Comparison of ENCODE assay signal across 2 cellular contexts in the genomic region with DNA sequence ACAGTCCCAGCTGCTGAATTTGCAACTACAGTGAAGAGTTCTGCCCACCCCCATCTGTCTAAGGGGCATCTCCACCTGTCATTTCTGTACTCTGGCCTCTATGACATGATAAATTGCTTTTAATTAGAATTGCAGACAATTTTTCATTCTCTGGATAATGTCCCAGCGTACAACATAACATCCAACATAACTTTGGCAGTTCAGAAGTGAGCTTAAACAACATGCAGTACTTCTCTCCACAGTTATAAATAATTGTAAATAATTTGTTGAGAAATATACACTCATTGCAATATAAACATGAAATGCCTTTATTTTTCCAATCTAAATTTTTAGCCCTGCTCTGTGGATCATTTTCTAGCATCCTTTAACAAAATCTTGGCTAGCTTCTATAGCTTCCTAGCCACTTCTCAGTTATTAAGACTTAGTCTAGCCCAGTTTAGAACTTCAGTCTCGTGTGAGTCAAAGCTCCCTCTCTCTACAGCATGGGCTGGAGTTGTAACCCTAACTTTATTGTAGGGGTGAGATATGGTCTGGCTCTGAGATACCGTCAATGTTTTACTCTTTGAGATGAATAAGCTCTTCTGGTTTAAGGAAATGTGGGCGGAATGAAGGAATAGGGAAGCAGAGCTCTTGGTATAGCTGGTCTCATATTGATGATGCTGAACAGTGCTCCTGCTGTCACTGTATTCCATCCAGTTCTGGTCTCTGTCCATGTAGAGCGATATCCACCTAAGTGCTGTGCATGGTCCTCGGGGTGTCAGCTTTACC.
TF ChIP-seq lines count a peak whose summit lies in the region.

No MANE protein-coding gene starts in this region.

TF ChIP-seq in IMR-90, 13 proteins besides CTCF, POLR2A, EP300 and RAD21:
- no peak for TF ChIP-seq CEBPB (IDR thresholded peaks at IDR 0.05; ENCODE audit: low read depth, low read length)
- no peak for TF ChIP-seq FOS (IDR thresholded peaks at IDR 0.05; ENCODE audit: low read depth, low read length)
- TF ChIP-seq, protein P1, sequence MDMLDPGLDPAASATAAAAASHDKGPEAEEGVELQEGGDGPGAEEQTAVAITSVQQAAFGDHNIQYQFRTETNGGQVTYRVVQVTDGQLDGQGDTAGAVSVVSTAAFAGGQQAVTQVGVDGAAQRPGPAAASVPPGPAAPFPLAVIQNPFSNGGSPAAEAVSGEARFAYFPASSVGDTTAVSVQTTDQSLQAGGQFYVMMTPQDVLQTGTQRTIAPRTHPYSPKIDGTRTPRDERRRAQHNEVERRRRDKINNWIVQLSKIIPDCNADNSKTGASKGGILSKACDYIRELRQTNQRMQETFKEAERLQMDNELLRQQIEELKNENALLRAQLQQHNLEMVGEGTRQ (IDR thresholded peaks at IDR 0.05; ENCODE audit: low read depth, low read length) = no peak
- TF ChIP-seq RCOR1 (IDR thresholded peaks at IDR 0.05; ENCODE audit: insufficient replicate concordance, low read length) = no peak
- TF ChIP-seq MAFK (IDR thresholded peaks at IDR 0.05; ENCODE audit: low read depth, low read length) = no peak
- no peak for TF ChIP-seq CHD1 (IDR thresholded peaks at IDR 0.05; ENCODE audit: low read depth, low read length)
- no peak for TF ChIP-seq BHLHE40 (IDR thresholded peaks at IDR 0.05; ENCODE audit: low read depth, low read length)
- TF ChIP-seq, protein P2, sequence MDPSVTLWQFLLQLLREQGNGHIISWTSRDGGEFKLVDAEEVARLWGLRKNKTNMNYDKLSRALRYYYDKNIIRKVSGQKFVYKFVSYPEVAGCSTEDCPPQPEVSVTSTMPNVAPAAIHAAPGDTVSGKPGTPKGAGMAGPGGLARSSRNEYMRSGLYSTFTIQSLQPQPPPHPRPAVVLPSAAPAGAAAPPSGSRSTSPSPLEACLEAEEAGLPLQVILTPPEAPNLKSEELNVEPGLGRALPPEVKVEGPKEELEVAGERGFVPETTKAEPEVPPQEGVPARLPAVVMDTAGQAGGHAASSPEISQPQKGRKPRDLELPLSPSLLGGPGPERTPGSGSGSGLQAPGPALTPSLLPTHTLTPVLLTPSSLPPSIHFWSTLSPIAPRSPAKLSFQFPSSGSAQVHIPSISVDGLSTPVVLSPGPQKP (IDR thresholded peaks at IDR 0.05; ENCODE audit: borderline replicate concordance, low read depth, low read length) = no peak
- no peak for TF ChIP-seq MAZ (IDR thresholded peaks at IDR 0.05; ENCODE audit: borderline replicate concordance, low read depth, low read length)
- no peak for TF ChIP-seq RFX5 (IDR thresholded peaks at IDR 0.05; ENCODE audit: low read depth, low read length)
- no peak for TF ChIP-seq NFE2L2 (IDR thresholded peaks at IDR 0.05; ENCODE audit: low read depth, low read length)
- no peak for TF ChIP-seq MXI1 (IDR thresholded peaks at IDR 0.05; ENCODE audit: borderline replicate concordance, low read depth, low read length)
- no peak for TF ChIP-seq SMC3 (IDR thresholded peaks at IDR 0.05; ENCODE audit: low read depth, low read length)

TF ChIP-seq in H1, 55 proteins besides CTCF, POLR2A, EP300 and RAD21:
- TF ChIP-seq FOSL1 (IDR thresholded peaks at IDR 0.05; ENCODE audit: insufficient read depth, low read depth, low read length) (no peak), BRCA1 (IDR thresholded peaks at IDR 0.05; ENCODE audit: low read depth, low read length) (no peak), RFX5 (IDR thresholded peaks at IDR 0.05; ENCODE audit: borderline replicate concordance, low read depth, low read length) (no peak), RBBP5 (IDR thresholded peaks at IDR 0.05; ENCODE audit: borderline replicate concordance, low read depth, low read length) (no peak), SP1 (IDR thresholded peaks at IDR 0.05; ENCODE audit: low read depth, low read length) (no peak), E2F6 (IDR thresholded peaks at IDR 0.05) (no peak), JUND (IDR thresholded peaks at IDR 0.05; ENCODE audit: low read length) (no peak), CTBP2 (IDR thresholded peaks at IDR 0.05; ENCODE audit: borderline replicate concordance, insufficient read depth, insufficient read length, low read length) (no peak), RNF2 (IDR thresholded peaks at IDR 0.05; ENCODE audit: borderline replicate concordance, low read depth, low read length, missing control alignments, poor library complexity, severe bottlenecking) (no peak), GABPA (IDR thresholded peaks at IDR 0.05; ENCODE audit: borderline replicate concordance, insufficient read depth, low read length) (no peak), SAP30 (IDR thresholded peaks at IDR 0.05; ENCODE audit: insufficient read depth, insufficient replicate concordance, low read length) (no peak), CREB1 (IDR thresholded peaks at IDR 0.05) (no peak), SRF (IDR thresholded peaks at IDR 0.05; ENCODE audit: low read depth, low read length) (no peak), ZNF274 (IDR thresholded peaks at IDR 0.05; ENCODE audit: borderline replicate concordance, extremely low read depth, low read length) (no peak), CHD1 (IDR thresholded peaks at IDR 0.05; ENCODE audit: low read depth, low read length) (no peak), CBX5 (IDR thresholded peaks at IDR 0.05; ENCODE audit: low read depth, low read length) (no peak), SUZ12 (IDR thresholded peaks at IDR 0.05; ENCODE audit: low read length) (no peak), SP4 (IDR thresholded peaks at IDR 0.05; ENCODE audit: low read length) (no peak), TAF7 (optimal IDR thresholded peaks at IDR 0.05; ENCODE audit: borderline replicate concordance, low read depth, low read length) (no peak)
